ENCODE assay signal across 8 cellular contexts in genomic region chr1:145424612-145425435, GRCh38. TPM values are rescaled to one million over a fixed set of nuclear protein-coding genes. Genes with fewer than 3 reads are reported as not detected.
DNase-seq lines count a peak whose midpoint lies in the region; ATAC-seq and TF ChIP-seq lines count a peak whose summit lies in the region.
"Not testable (repeated sequence)": the region's sequence is repeated elsewhere in the genome, so short reads cannot be mapped to it uniquely, and the experiment has no call there.

No MANE protein-coding gene starts in this region.

- not testable (repeated sequence) for H3K9me3 Mint-ChIP-seq in CD8-positive, alpha-beta T cell; activated T-helper 17 cell treated with anti-CD3 and anti-CD28 coated beads, Interleukin-2, amount 50 U/mL, for 72 hours

- peak overlapping the region; percentile 83 for H3K27ac Mint-ChIP-seq in CD8-positive, alpha-beta T cell
- peak overlapping the region; percentile 72 for H3K27ac Mint-ChIP-seq in activated T-helper 17 cell treated with anti-CD3 and anti-CD28 coated beads, Interleukin-2, amount 50 U/mL, for 72 hours

- peak overlapping the region; percentile 53 for H3K9ac ChIP-seq in mucosa of stomach (ENCODE audit: low read length)

- intact Hi-C loops in CD8-positive, alpha-beta T cell (cut with DNase I, micrococcal nuclease); esophagus squamous epithelium (cut with DNase I): not testable (repeated sequence)

- peak overlapping the region; percentile 76 for H3K4me3 ChIP-seq in CD8-positive, alpha-beta T cell (ENCODE audit: low read depth, low read length)
- H3K4me3 ChIP-seq in esophagus squamous epithelium (peak overlapping the region; percentile 62 to 73 (median 64)), mucosa of stomach (ENCODE audit: low read length) (peak overlapping the region; percentile 8)

- not testable (repeated sequence) for TF ChIP-seq CTCF in CD8-positive, alpha-beta T cell (IDR thresholded peaks at IDR 0.05); RWPE1 (conservative IDR thresholded peaks at IDR 0.05; ENCODE audit: low read depth); esophagus squamous epithelium (IDR thresholded peaks at IDR 0.05)

- not testable (repeated sequence) for H3K9me3 ChIP-seq in CD8-positive, alpha-beta T cell (ENCODE audit: low read length); esophagus squamous epithelium; mucosa of stomach (ENCODE audit: control insufficient read depth, low read length)

- H3K4me1 Mint-ChIP-seq in CD8-positive, alpha-beta T cell (ENCODE audit: low read depth); activated T-helper 17 cell treated with anti-CD3 and anti-CD28 coated beads, Interleukin-2, amount 50 U/mL, for 72 hours: not testable (repeated sequence)

- not testable (repeated sequence) for H3K4me1 ChIP-seq in CD8-positive, alpha-beta T cell (ENCODE audit: insufficient read depth, low read length); mucosa of stomach (ENCODE audit: control insufficient read depth, insufficient read depth, low read length)
- peaks cover 4 to 15% (median 5%) of the 10 kb centered on the region in 3 donors for H3K4me1 ChIP-seq in esophagus squamous epithelium

- H3K27ac ChIP-seq in CD8-positive, alpha-beta T cell (ENCODE audit: low read depth, low read length), result not testable (repeated sequence)
- H3K27ac ChIP-seq in RWPE1 (peak overlapping the region; percentile 72), esophagus squamous epithelium (peak overlapping the region in 3 of 4 donors; percentile 58 to 68 (median 61))

- not testable (repeated sequence) for H3K36me3 ChIP-seq in CD8-positive, alpha-beta T cell (ENCODE audit: insufficient read depth, low read length); esophagus squamous epithelium; mucosa of stomach (ENCODE audit: control insufficient read depth, insufficient read depth, low read length)

- H3K27me3 Mint-ChIP-seq in CD8-positive, alpha-beta T cell (ENCODE audit: low read depth), result peaks cover 27% of the 10 kb centered on the region
- peaks cover 25% of the 10 kb centered on the region for H3K27me3 Mint-ChIP-seq in activated T-helper 17 cell treated with anti-CD3 and anti-CD28 coated beads, Interleukin-2, amount 50 U/mL, for 72 hours

- WGBS in esophagus squamous epithelium, 2 donors, result 2 to 5% methylated on average over 7 to 16 of the region's 59 CpGs

- H3K27me3 ChIP-seq in CD8-positive, alpha-beta T cell (ENCODE audit: insufficient read depth, low read length), result not testable (repeated sequence)
- H3K27me3 ChIP-seq in esophagus squamous epithelium (peaks cover 0 to 34% (median 3%) of the 10 kb centered on the region in 4 donors), mucosa of stomach (ENCODE audit: control insufficient read depth, insufficient read depth, low read length) (peaks cover 15% of the 10 kb centered on the region)

- H3K4me3 Mint-ChIP-seq in CD8-positive, alpha-beta T cell, result peak overlapping the region; percentile 97
- H3K4me3 Mint-ChIP-seq in activated T-helper 17 cell treated with anti-CD3 and anti-CD28 coated beads, Interleukin-2, amount 50 U/mL, for 72 hours, result peak overlapping the region; percentile 87

- not testable (repeated sequence) for H3K36me3 Mint-ChIP-seq in CD8-positive, alpha-beta T cell; activated T-helper 17 cell treated with anti-CD3 and anti-CD28 coated beads, Interleukin-2, amount 50 U/mL, for 72 hours (ENCODE audit: low read depth)

- POLR2A ChIA-PET in CD8-positive, alpha-beta T cell (lab: Charles Lee); RWPE1 (lab: Yijun Ruan, JAX; ENCODE audit: low non-redundant PET): not testable (repeated sequence)

- peak; percentile 60 for ATAC-seq in CD8-positive, alpha-beta T cell
- ATAC-seq in GM21381 (IDR thresholded peaks at IDR 0.05; ENCODE audit: unreplicated experiment), result peak; percentile 68
- ATAC-seq in HG03342 (IDR thresholded peaks at IDR 0.05; ENCODE audit: unreplicated experiment), result peak; percentile 39
- peak; percentile 88 for ATAC-seq in activated T-helper 17 cell treated with anti-CD3 and anti-CD28 coated beads, Interleukin-2, amount 50 U/mL, for 72 hours (replicated peaks)

- peak in 5 of 7 experiments; percentile 16 to 60 (median 49) for DNase-seq in CD8-positive, alpha-beta T cell
- DNase-seq in RWPE1 (ENCODE audit: low spot score), result peak; percentile 38
- DNase-seq in esophagus squamous epithelium (lab: John Stamatoyannopoulos, UW), result not testable (repeated sequence)
- DNase-seq in stimulated activated CD8-positive, alpha-beta memory T cell treated with anti-CD3 and anti-CD28 coated beads, Interleukin-2, amount 100 ng/mL, for 48 hours (ENCODE audit: low read depth in 2 of 2), result peak; percentile 17 to 18

- TF ChIP-seq POLR2A in esophagus squamous epithelium (IDR thresholded peaks at IDR 0.05), result not testable (repeated sequence)

- CTCF ChIA-PET in CD8-positive, alpha-beta T cell (lab: Charles Lee); RWPE1 (lab: Yijun Ruan, JAX): not testable (repeated sequence)

RNA-seq across cellular contexts. Expression of gene NBPF20, which starts 0.6 kb away (rescaled TPM):
- 1 to 10 TPM; 2.4 to 2.6 TPM for total RNA-seq in CD8-positive, alpha-beta T cell
- total RNA-seq in activated T-helper 17 cell treated with anti-CD3 and anti-CD28 coated beads, Interleukin-2, amount 50 U/mL, for 72 hours, result 1 to 10 TPM; 2.9 to 4.0 TPM
- total RNA-seq in esophagus squamous epithelium, result 1 to 10 TPM in 3 of 4 donors, under 1 TPM in 1; 0.34 to 2.3 (median 1.3) TPM

Comparison
In these comparisons a context has a peak if more than half of its experiments do, and no peak if none do; other contexts are left out.
1. H3K4me3 ChIP-seq: peak in every context shown above with its lines; median percentile 76 in CD8-positive, alpha-beta T cell; 64 in esophagus squamous epithelium; 8 in mucosa of stomach.